ENCODE assay signal across 7 cellular contexts in genomic region chr12:121038861-121039654, GRCh38. TPM values are rescaled to one million over a fixed set of nuclear protein-coding genes. Genes with fewer than 3 reads are reported as not detected.
DNase-seq lines count a peak whose midpoint lies in the region; ATAC-seq lines count a peak whose summit lies in the region.

Gene OASL, minus strand, starts transcription at chr12:121039246. Its CDS starts 275 bp downstream, at chr12:121038971.

- in situ Hi-C loops in T47D (cut with HindIII; ENCODE audit: low pct_unique_long_range_greater_than_20kb, low sequenced_read_pairs): no loop called here
- in situ Hi-C loops in KBM-7 (cut with MboI; ENCODE audit: low pct_unique_long_range_greater_than_20kb, low sequenced_read_pairs): no loop called here

- H3K4me3 Mint-ChIP-seq in memory B cell: peak within 1 kb of the TSS; percentile 92

- DNase-seq in T47D (ENCODE audit: low read depth in 1 of 2, low spot score in 1 of 2): peak; percentile 64 to 79
- DNase-seq in memory B cell (ENCODE audit: low spot score in 2 of 2): peak; percentile 23 to 46
- DNase-seq in substantia nigra (lab: John Stamatoyannopoulos, UW): peak in 24 of 49 donors; percentile 1 to 39 (median 14)
- no peak for DNase-seq in KBM-7

- peak within 1 kb of the TSS; percentile 35 for H3K27ac Mint-ChIP-seq in memory B cell

- H3K27ac ChIP-seq in substantia nigra (ENCODE audit: low read depth, low read length, poor library complexity, severe bottlenecking): peak within 1 kb of the TSS; percentile 16

- ATAC-seq in GM18909 (IDR thresholded peaks at IDR 0.05; ENCODE audit: poor library complexity, unreplicated experiment) (peak; percentile 82), HG03066 (IDR thresholded peaks at IDR 0.05; ENCODE audit: low read depth, unreplicated experiment) (peak; percentile 73), memory B cell (ENCODE audit: low read depth) (peak; percentile 79)

- H3K36me3 Mint-ChIP-seq in memory B cell: no peaks in the 10 kb centered on the region

- H3K9me3 Mint-ChIP-seq in memory B cell: no peaks in the 10 kb centered on the region

- intact Hi-C loops in T-helper 1 cell treated with Interleukin-12 subunit alpha and Interleukin-12 subunit beta and Interleukin-4 antibody, amounts not matched to agents 30 ng/mL and 1 ng/mL, for 36 hours (cut with micrococcal nuclease): loop anchor here (1.0 to 2.0 kb wide), 4 partner anchors 21 to 352 kb away; partner anchors contain the start of genes C12orf43 and MLEC

- peaks cover 16% of the 10 kb centered on the region for H3K4me1 Mint-ChIP-seq in memory B cell

- H3K27me3 Mint-ChIP-seq in memory B cell: peaks cover 29% of the 10 kb centered on the region

RNA-seq across cellular contexts. Expression of gene OASL, which starts in this region (rescaled TPM):
- total RNA-seq in T-helper 1 cell treated with Interleukin-12 subunit alpha and Interleukin-12 subunit beta and Interleukin-4 antibody, amounts not matched to agents 30 ng/mL and 1 ng/mL, for 36 hours: 21.2 and 22.7 TPM in 2 replicates
